Comparison of ENCODE assay signal across 8 cellular contexts in the genomic region with DNA sequence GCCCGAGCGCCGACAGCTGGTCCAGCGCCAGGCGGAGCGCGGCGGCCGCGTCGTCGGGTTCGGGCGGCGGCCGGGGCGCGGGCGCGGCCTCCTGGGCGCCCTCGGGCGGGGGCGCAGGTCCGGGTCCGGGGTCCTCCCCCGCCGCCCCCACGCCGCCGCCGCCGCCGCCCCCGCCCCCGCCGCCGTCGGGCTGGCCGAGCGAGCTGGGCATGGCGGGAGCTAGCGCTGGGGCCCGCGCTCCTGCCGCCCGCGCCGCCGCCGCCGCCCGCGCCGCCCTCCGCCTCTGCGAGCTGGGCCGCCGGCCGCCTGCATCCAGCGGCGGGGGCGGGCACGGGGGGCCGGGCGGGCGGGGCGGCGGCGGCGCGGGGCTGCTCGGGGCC. TPM values are rescaled to one million over a fixed set of nuclear protein-coding genes. Genes with fewer than 3 reads are reported as not detected.
DNase-seq lines count a peak whose midpoint lies in the region; ATAC-seq and TF ChIP-seq lines count a peak whose summit lies in the region.

No MANE protein-coding gene starts in this region.

- no peak overlapping the region for H3K9ac ChIP-seq in IMR-90 (ENCODE audit: low read depth, low read length)

- intact Hi-C loops in IMR-90 (cut with micrococcal nuclease): loop anchor here (10.0 kb wide), 1 partner anchor 987 kb away; no protein-coding TSS in a partner anchor

- H2AFZ ChIP-seq in IMR-90 (replicated peaks; ENCODE audit: low read length, poor library complexity): no peak overlapping the region

- H3K56ac ChIP-seq in IMR-90 (ENCODE audit: extremely low read depth, insufficient read depth, low read length): no peak overlapping the region

- BruUV-seq in IMR-90 (replicated peaks; lab: Mats Ljungman, UMichigan): no TSS peak

- no peak overlapping the region for H4K5ac ChIP-seq in IMR-90 (ENCODE audit: low read depth, low read length)

- peaks cover 10% of the 10 kb centered on the region for H3K9me1 ChIP-seq in IMR-90 (ENCODE audit: insufficient read depth, low read length)

- H4K8ac ChIP-seq in IMR-90 (ENCODE audit: low read depth in 2 of 2, low read length in 2 of 2): no peak overlapping the region

- no peak overlapping the region for H3K27ac ChIP-seq in IMR-90 (ENCODE audit: insufficient read depth, low read length)

- H4K91ac ChIP-seq in IMR-90 (ENCODE audit: insufficient read depth, low read depth, low read length): no peak overlapping the region

- peak; percentile 25 to 29 for ATAC-seq in activated CD4-positive, CD25-positive, alpha-beta regulatory T cell treated with anti-CD3 and anti-CD28 coated beads, Interleukin-2, amount 50 U/mL, for 24 hours
- peak; percentile 27 for ATAC-seq in IMR-90 (ENCODE audit: low read depth)
- peak; percentile 21 for ATAC-seq in stimulated activated naive CD8-positive, alpha-beta T cell treated with anti-CD3 and anti-CD28 coated beads, Interleukin-15, Interleukin-2, amounts not matched to agents 100 U/mL and 50 U/mL, for 24 hours

- no peak overlapping the region for H3K4me2 ChIP-seq in IMR-90 (ENCODE audit: low read depth, low read length)

- H3K14ac ChIP-seq in IMR-90 (replicated peaks; ENCODE audit: low read depth, low read length): no peak overlapping the region

- no peak overlapping the region for H3K18ac ChIP-seq in IMR-90 (ENCODE audit: low read depth, low read length)

- no peak overlapping the region for H3K23ac ChIP-seq in IMR-90 (ENCODE audit: low read depth, low read length)

- no peak for TF ChIP-seq POLR2A in IMR-90 (IDR thresholded peaks at IDR 0.05; ENCODE audit: low read depth, low read length)

- no peak overlapping the region for H2AK5ac ChIP-seq in IMR-90 (ENCODE audit: low read depth, low read length)

- peaks cover 45% of the 10 kb centered on the region for H4K20me1 ChIP-seq in IMR-90 (ENCODE audit: insufficient read depth, low read length)

- H3K9me3 ChIP-seq in IMR-90 (ENCODE audit: control insufficient read depth, insufficient read depth, low read length): no peaks in the 10 kb centered on the region

- dilution Hi-C loops in IMR-90 (cut with HindIII; ENCODE audit: low sequenced_read_pairs, unreplicated experiment): no loop called here

- H3K4me3 ChIP-seq in IMR-90 (ENCODE audit: insufficient read depth, low read depth, low read length): peak overlapping the region; percentile 97
- H3K4me3 ChIP-seq in fibroblast of the aortic adventitia (ENCODE audit: low read depth, low read length): peak overlapping the region; percentile 79

- CTCF ChIA-PET in IMR-90 (lab: Yijun Ruan, JAX): no interaction called here

- no peak overlapping the region for H2BK5ac ChIP-seq in IMR-90 (ENCODE audit: low read depth, low read length, poor library complexity, severe bottlenecking)

- DNase-seq in activated CD4-positive, CD25-positive, alpha-beta regulatory T cell (lab: John Stamatoyannopoulos, UW): no peak
- DNase-seq in IMR-90: no peak
- no peak for DNase-seq in fibroblast of the aortic adventitia (ENCODE audit: low read depth)
- DNase-seq in stimulated activated naive CD8-positive, alpha-beta T cell treated with anti-CD3 and anti-CD28 coated beads, Interleukin-15, Interleukin-2, amounts not matched to agents 100 U/mL and 50 U/mL, for 24 hours: no peak
- no peak for DNase-seq in stimulated activated CD4-positive, alpha-beta T cell treated with anti-CD3 and anti-CD28 coated beads, Interleukin-12 subunit alpha, Interleukin-12 subunit beta, amount 100 ng/mL, for 4 hours
- no peak for DNase-seq in nucleus accumbens (lab: John Stamatoyannopoulos, UW)
- DNase-seq in NCI-H187 (lab: John Stamatoyannopoulos, UW): no peak

- no peak overlapping the region for H3K4ac ChIP-seq in IMR-90 (ENCODE audit: low read depth, low read length)

- no peak for TF ChIP-seq RAD21 in IMR-90 (IDR thresholded peaks at IDR 0.05; ENCODE audit: low read length)

- WGBS in IMR-90 (ENCODE audit: extremely low coverage in 2 of 2, insufficient read length in 1 of 2), 2 experiments: 0% methylated on average over 1 of the region's 73 CpGs; no CpG with 5 or more reads in 1 of the 2 experiments

- H3K79me1 ChIP-seq in IMR-90 (ENCODE audit: low read depth in 1 of 2, low read length in 2 of 2): peaks cover 0 to 27% of the 10 kb centered on the region in 2 experiments; a peak in 2 of 4 replicates

- H2BK20ac ChIP-seq in IMR-90 (ENCODE audit: low read depth, low read length): no peak overlapping the region

- POLR2A ChIA-PET in IMR-90 (lab: Charles Lee; ENCODE audit: unreplicated experiment): no interaction called here

- H2BK120ac ChIP-seq in IMR-90 (ENCODE audit: low read depth, low read length): no peak overlapping the region

- no peaks in the 10 kb centered on the region; the same call in 1 of the 2 replicates for H3K27me3 ChIP-seq in IMR-90 (ENCODE audit: control insufficient read depth, insufficient read depth, low read length)

- TF ChIP-seq CTCF in IMR-90 (conservative IDR thresholded peaks at IDR 0.05; ENCODE audit: low read depth, low read length) (no peak), fibroblast of the aortic adventitia (IDR thresholded peaks at IDR 0.05; ENCODE audit: insufficient read depth, low read length) (no peak)

- no peak overlapping the region for H2BK15ac ChIP-seq in IMR-90 (ENCODE audit: low read depth, low read length)

- in situ Hi-C loops in IMR-90 (cut with MboI; ENCODE audit: low sequenced_read_pairs): no loop called here

- no peak overlapping the region for H2AK9ac ChIP-seq in IMR-90 (replicated peaks; ENCODE audit: low read depth, low read length, poor library complexity)

- peaks cover 8% of the 10 kb centered on the region for H3K4me1 ChIP-seq in IMR-90 (ENCODE audit: control insufficient read depth, insufficient read depth, low read length)

- peaks cover 3% of the 10 kb centered on the region; the same call in 1 of the 2 replicates for H3K36me3 ChIP-seq in IMR-90 (ENCODE audit: control insufficient read depth, insufficient read depth, low read length)

TF ChIP-seq in IMR-90, 13 proteins besides CTCF, POLR2A, EP300 and RAD21:
- TF ChIP-seq NFE2L2 (IDR thresholded peaks at IDR 0.05; ENCODE audit: low read depth, low read length) (no peak), RFX5 (IDR thresholded peaks at IDR 0.05; ENCODE audit: low read depth, low read length) (no peak), SMC3 (IDR thresholded peaks at IDR 0.05; ENCODE audit: low read depth, low read length) (no peak), CHD1 (IDR thresholded peaks at IDR 0.05; ENCODE audit: low read depth, low read length) (no peak), MXI1 (IDR thresholded peaks at IDR 0.05; ENCODE audit: borderline replicate concordance, low read depth, low read length) (no peak)

RNA-seq across cellular contexts. Expression of gene MEX3D, which starts 0.3 kb away (rescaled TPM):
- total RNA-seq in IMR-90 (2012; rRNA removed) (9.1 and 11.9 TPM in 2 replicates), fibroblast of the aortic adventitia (ENCODE audit: low replicate concordance) (19.0 and 27.6 TPM in 2 replicates)
- polyA plus RNA-seq in IMR-90 (2012; rRNA removed): 9.6 and 18.2 TPM in 2 replicates
- polyA plus RNA-seq in IMR-90 (2012; cell fraction: cytosol; rRNA removed): 9.3 and 32.6 TPM in 2 replicates
- polyA plus RNA-seq in IMR-90 (2012; cell fraction: nucleus; rRNA removed; ENCODE audit: low replicate concordance): 7.9 and 22.2 TPM in 2 replicates

RNA-seq across cellular contexts. Expression of gene MBD3, which starts 24.8 kb away (rescaled TPM):
- total RNA-seq in IMR-90 (2012; rRNA removed) (42.5 and 47.5 TPM in 2 replicates), fibroblast of the aortic adventitia (ENCODE audit: low replicate concordance) (66.3 and 77.3 TPM in 2 replicates)
- 66.3 and 79.9 TPM in 2 replicates for polyA plus RNA-seq in IMR-90 (2012; rRNA removed)
- 48.0 and 72.2 TPM in 2 replicates for polyA plus RNA-seq in IMR-90 (2012; cell fraction: cytosol; rRNA removed)
- polyA plus RNA-seq in IMR-90 (2012; cell fraction: nucleus; rRNA removed; ENCODE audit: low replicate concordance): 121 and 247 TPM in 2 replicates

RNA-seq across cellular contexts. Expression of gene UQCR11, which starts 37.4 kb away (rescaled TPM):
- total RNA-seq in IMR-90 (2012; rRNA removed) (22.8 and 29.2 TPM in 2 replicates), fibroblast of the aortic adventitia (ENCODE audit: low replicate concordance) (28.9 and 37.6 TPM in 2 replicates)
- 177 and 248 TPM in 2 replicates for polyA plus RNA-seq in IMR-90 (2012; rRNA removed)
- polyA plus RNA-seq in IMR-90 (2012; cell fraction: cytosol; rRNA removed): 116 and 122 TPM in 2 replicates
- polyA plus RNA-seq in IMR-90 (2012; cell fraction: nucleus; rRNA removed; ENCODE audit: low replicate concordance): 35.8 and 42.4 TPM in 2 replicates

RNA-seq across cellular contexts. Expression of gene PLK5, which starts 44.0 kb away (rescaled TPM):
- not detected in 2 replicates for total RNA-seq in IMR-90 (2012; rRNA removed)
- 0.04 TPM in 1 of 2 replicates, not detected in the other for polyA plus RNA-seq in IMR-90 (2012; rRNA removed)
- polyA plus RNA-seq in IMR-90 (2012; cell fraction: cytosol; rRNA removed): 0.05 TPM in 1 of 2 replicates, not detected in the other
- 0.76 and 1.1 TPM in 2 replicates for polyA plus RNA-seq in IMR-90 (2012; cell fraction: nucleus; rRNA removed; ENCODE audit: low replicate concordance)
- total RNA-seq in fibroblast of the aortic adventitia (ENCODE audit: low replicate concordance): not detected in 2 replicates

RNA-seq across cellular contexts. Expression of gene ADAMTSL5, which starts 55.0 kb away (rescaled TPM):
- total RNA-seq in IMR-90 (2012; rRNA removed) (0.83 and 0.90 TPM in 2 replicates), fibroblast of the aortic adventitia (ENCODE audit: low replicate concordance) (1.2 and 4.2 TPM in 2 replicates)
- polyA plus RNA-seq in IMR-90 (2012; rRNA removed): 10.8 and 13.4 TPM in 2 replicates
- polyA plus RNA-seq in IMR-90 (2012; cell fraction: cytosol; rRNA removed): 7.7 and 13.2 TPM in 2 replicates
- 31.7 and 79.5 TPM in 2 replicates for polyA plus RNA-seq in IMR-90 (2012; cell fraction: nucleus; rRNA removed; ENCODE audit: low replicate concordance)
